In the genomic region with DNA sequence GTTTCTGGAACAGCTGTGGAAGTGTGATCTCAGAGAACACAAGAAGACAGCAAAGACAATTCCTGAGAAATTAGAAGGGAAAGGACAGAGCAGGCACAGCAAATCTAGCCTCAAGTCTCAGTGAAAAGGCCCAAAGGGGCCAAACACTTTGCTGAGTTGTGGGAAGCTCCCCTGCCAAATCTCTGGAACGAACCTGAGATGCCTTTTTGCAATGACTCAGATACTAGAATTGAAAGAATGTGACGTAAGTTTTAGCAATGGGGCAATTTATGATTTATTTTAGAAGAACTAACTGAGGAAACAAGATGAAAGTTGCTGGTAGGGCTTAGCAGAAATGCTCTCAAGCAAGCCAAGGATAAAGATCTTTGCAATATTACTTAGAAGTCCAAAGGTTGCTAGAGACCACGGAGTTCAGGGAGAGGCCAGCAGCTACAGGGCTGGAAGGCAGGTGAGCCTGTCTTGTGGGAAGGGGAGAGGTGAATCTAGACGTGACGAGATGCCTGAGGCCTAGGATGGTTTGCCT, we compare ENCODE assay signal across 1 cellular context.
TF ChIP-seq lines count a peak whose summit lies in the region.

No MANE protein-coding gene starts in this region.

TF ChIP-seq in HepG2, 621 proteins besides CTCF, POLR2A, EP300 and RAD21 (continued from another document):
- TF ChIP-seq, protein P1, sequence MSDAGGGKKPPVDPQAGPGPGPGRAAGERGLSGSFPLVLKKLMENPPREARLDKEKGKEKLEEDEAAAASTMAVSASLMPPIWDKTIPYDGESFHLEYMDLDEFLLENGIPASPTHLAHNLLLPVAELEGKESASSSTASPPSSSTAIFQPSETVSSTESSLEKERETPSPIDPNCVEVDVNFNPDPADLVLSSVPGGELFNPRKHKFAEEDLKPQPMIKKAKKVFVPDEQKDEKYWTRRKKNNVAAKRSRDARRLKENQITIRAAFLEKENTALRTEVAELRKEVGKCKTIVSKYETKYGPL (CRISPR knock-in tag; IDR thresholded peaks at IDR 0.05): no peak
- TF ChIP-seq ZNF615 (CRISPR knock-in tag; IDR thresholded peaks at IDR 0.05; ENCODE audit: borderline replicate concordance) (no peak), ZNF253 (CRISPR knock-in tag; IDR thresholded peaks at IDR 0.05; ENCODE audit: borderline replicate concordance) (no peak), ARNTL (CRISPR knock-in tag; IDR thresholded peaks at IDR 0.05) (no peak), MAFG (CRISPR knock-in tag; IDR thresholded peaks at IDR 0.05) (no peak)
TF ChIP-seq in HepG2: peak in this region for 0.
